ENCODE assay signal across 20 cellular contexts in genomic region chrX:66717926-66718325, GRCh38.
DNase-seq lines count a peak whose midpoint lies in the region; ATAC-seq, FAIRE-seq and TF ChIP-seq lines count a peak whose summit lies in the region.
"Had no signal": no experiment of that assay in that cellular context is flagged by ENCODE, and none has a peak within 500 bp of the region (broad histone marks: within the 10 kb centered on the region; RNA-seq: fewer than 3 reads in every experiment).

No MANE protein-coding gene starts in this region.

- H3K36me3 ChIP-seq in bronchial epithelial cell (ENCODE audit: control insufficient read depth, insufficient read depth, low read length) (no peaks in the 10 kb centered on the region), kidney (ENCODE audit: control insufficient read depth in 1 of 2, insufficient read depth in 2 of 2, low read length in 2 of 2) (no peaks in the 10 kb centered on the region)
- H3K36me3 ChIP-seq: BLaER1 had no signal

- TF ChIP-seq CTCF in bronchial epithelial cell (IDR thresholded peaks at IDR 0.05; ENCODE audit: insufficient read depth, low read length, severe bottlenecking) (no peak), foreskin fibroblast (IDR thresholded peaks at IDR 0.05; ENCODE audit: low read depth, low read length) (no peak), lower leg skin (IDR thresholded peaks at IDR 0.05) (no peak), kidney (IDR thresholded peaks at IDR 0.05; ENCODE audit: borderline replicate concordance, extremely low read depth, insufficient read depth) (no peak)

- WGBS in lower leg skin, 2 donors, result 58 to 71% methylated on average over 3 of the region's 3 CpGs

- no peaks in the 10 kb centered on the region for H3K4me1 ChIP-seq in kidney (ENCODE audit: control insufficient read depth in 1 of 2, insufficient read depth in 1 of 2, low read depth in 1 of 2, low read length in 2 of 2)
- H3K4me1 ChIP-seq: BLaER1 had no signal

- intact Hi-C loops in lower leg skin (cut with DNase I; ENCODE audit: low total_unique reads) (no loop called here), kidney (cut with DNase I) (no loop called here)
- intact Hi-C loops in activated naive CD4-positive, alpha-beta T cell treated with anti-CD3 and anti-CD28 coated beads for 36 hours (cut with micrococcal nuclease), result no loop called here

- H3K36me3 Mint-ChIP-seq in activated T-cell treated with anti-CD3 and anti-CD28 coated beads, Interleukin-2, amount 50 U/mL, for 72 hours (ENCODE audit: insufficient read depth in 2 of 2), result peaks cover 0 to 5% of the 10 kb centered on the region in 2 donors
- no peaks in the 10 kb centered on the region for H3K36me3 Mint-ChIP-seq in activated T-cell treated with anti-CD3 and anti-CD28 coated beads, Interleukin-2, amount 50 U/mL, for 24 hours (ENCODE audit: low read depth)
- H3K36me3 Mint-ChIP-seq in activated naive CD4-positive, alpha-beta T cell treated with anti-CD3 and anti-CD28 coated beads for 36 hours (ENCODE audit: low read depth), result no peaks in the 10 kb centered on the region

- no peak overlapping the region for H3K4me3 Mint-ChIP-seq in activated T-cell treated with anti-CD3 and anti-CD28 coated beads, Interleukin-2, amount 50 U/mL, for 72 hours
- no peak overlapping the region for H3K4me3 Mint-ChIP-seq in activated T-cell treated with anti-CD3 and anti-CD28 coated beads, Interleukin-2, amount 50 U/mL, for 24 hours
- H3K4me3 Mint-ChIP-seq in activated naive CD4-positive, alpha-beta T cell treated with anti-CD3 and anti-CD28 coated beads for 36 hours, result no peak overlapping the region
- H3K4me3 Mint-ChIP-seq: H9, IgD-negative memory B cell had no signal

- H3K4me3 ChIP-seq in bronchial epithelial cell (ENCODE audit: low read depth, low read length) (no peak overlapping the region), foreskin fibroblast (ENCODE audit: low read depth in 1 of 2, low read length in 2 of 2) (no peak overlapping the region), lower leg skin (ENCODE audit: low read depth, poor library complexity, severe bottlenecking) (no peak overlapping the region), kidney (ENCODE audit: low read length in 2 of 2) (no peak overlapping the region)
- H3K4me3 ChIP-seq: BLaER1, GM12878 had no signal

- H3K27me3 Mint-ChIP-seq in activated T-cell treated with anti-CD3 and anti-CD28 coated beads, Interleukin-2, amount 50 U/mL, for 72 hours (ENCODE audit: low read depth), result peaks cover 34% of the 10 kb centered on the region
- peaks cover 64% of the 10 kb centered on the region for H3K27me3 Mint-ChIP-seq in activated T-cell treated with anti-CD3 and anti-CD28 coated beads, Interleukin-2, amount 50 U/mL, for 24 hours
- peaks cover 7% of the 10 kb centered on the region for H3K27me3 Mint-ChIP-seq in activated naive CD4-positive, alpha-beta T cell treated with anti-CD3 and anti-CD28 coated beads for 36 hours (ENCODE audit: low read depth)

- no peak overlapping the region for H3K27ac ChIP-seq in kidney (ENCODE audit: low read depth in 2 of 2, low read length in 2 of 2)
- H3K27ac ChIP-seq: BLaER1, HL-60 had no signal

- ATAC-seq in activated T-cell treated with anti-CD3 and anti-CD28 coated beads, Interleukin-2, amount 50 U/mL, for 72 hours (replicated peaks in 1 of 2), result no peak
- ATAC-seq: GM12878 had no signal

- H3K9me3 Mint-ChIP-seq in activated T-cell treated with anti-CD3 and anti-CD28 coated beads, Interleukin-2, amount 50 U/mL, for 72 hours, result no peaks in the 10 kb centered on the region
- no peaks in the 10 kb centered on the region for H3K9me3 Mint-ChIP-seq in activated T-cell treated with anti-CD3 and anti-CD28 coated beads, Interleukin-2, amount 50 U/mL, for 24 hours
- H3K9me3 Mint-ChIP-seq in activated naive CD4-positive, alpha-beta T cell treated with anti-CD3 and anti-CD28 coated beads for 36 hours, result no peaks in the 10 kb centered on the region

- peaks cover 6% of the 10 kb centered on the region for H3K4me1 Mint-ChIP-seq in activated T-cell treated with anti-CD3 and anti-CD28 coated beads, Interleukin-2, amount 50 U/mL, for 72 hours (ENCODE audit: low read depth)
- peaks cover 2% of the 10 kb centered on the region for H3K4me1 Mint-ChIP-seq in activated T-cell treated with anti-CD3 and anti-CD28 coated beads, Interleukin-2, amount 50 U/mL, for 24 hours (ENCODE audit: low read depth)
- H3K4me1 Mint-ChIP-seq in activated naive CD4-positive, alpha-beta T cell treated with anti-CD3 and anti-CD28 coated beads for 36 hours (ENCODE audit: low read depth), result peaks cover 5% of the 10 kb centered on the region
- H3K4me1 Mint-ChIP-seq: H9, IgD-negative memory B cell had no signal

- TF ChIP-seq POLR2A in lower leg skin (IDR thresholded peaks at IDR 0.05), result no peak

- H3K9me3 ChIP-seq in kidney (ENCODE audit: control insufficient read depth in 1 of 2, low read length in 2 of 2), result no peaks in the 10 kb centered on the region

- H3K27me3 ChIP-seq in bronchial epithelial cell (ENCODE audit: control insufficient read depth, insufficient read depth, low read length), result no peaks in the 10 kb centered on the region

- FAIRE-seq in bronchial epithelial cell (lab: Jason Lieb, UNC), result no peak
- FAIRE-seq in kidney (lab: Jason Lieb, UNC), result no peak
- FAIRE-seq: GM12878, GM18507 had no signal

- no peak for DNase-seq in activated T-cell treated with anti-CD3 and anti-CD28 coated beads, Interleukin-2, amount 50 U/mL, for 72 hours
- no peak for DNase-seq in activated T-cell treated with anti-CD3 and anti-CD28 coated beads, Interleukin-2, amount 50 U/mL, for 24 hours
- DNase-seq in HT1080 (ENCODE audit: low read depth) (peak; percentile 69), bronchial epithelial cell (ENCODE audit: low read depth) (peak; percentile 7), foreskin fibroblast (peak; percentile 15 to 47), lower leg skin (ENCODE audit: low spot score in 2 of 2) (no peak), kidney (no peak)
- no peak for DNase-seq in activated naive CD4-positive, alpha-beta T cell treated with anti-CD3 and anti-CD28 coated beads for 36 hours
- DNase-seq: 8988T, AML-193, Calu3, DND-41, GOT3, H9, KG1 had no signal

- no peak overlapping the region for H3K9ac ChIP-seq in kidney (ENCODE audit: low read length in 2 of 2)
- H3K9ac ChIP-seq: BLaER1 had no signal

- CTCF ChIA-PET in activated naive CD4-positive, alpha-beta T cell treated with anti-CD3 and anti-CD28 coated beads for 36 hours (lab: Charles Lee), result interaction anchor here (2.0 kb wide), 1 partner anchor 11 kb away, joined by 9 read pairs; no protein-coding TSS in a partner anchor

- peak overlapping the region; percentile 85 for H3K27ac Mint-ChIP-seq in activated T-cell treated with anti-CD3 and anti-CD28 coated beads, Interleukin-2, amount 50 U/mL, for 72 hours
- H3K27ac Mint-ChIP-seq in activated T-cell treated with anti-CD3 and anti-CD28 coated beads, Interleukin-2, amount 50 U/mL, for 24 hours, result no peak overlapping the region
- H3K27ac Mint-ChIP-seq in activated naive CD4-positive, alpha-beta T cell treated with anti-CD3 and anti-CD28 coated beads for 36 hours, result no peak overlapping the region
- H3K27ac Mint-ChIP-seq: H9 had no signal

Comparison
In these comparisons a context has a peak if more than half of its experiments do, and no peak if none do; other contexts are left out.
1. DNase-seq: peak in HT1080 (single experiment), bronchial epithelial cell (single experiment) and foreskin fibroblast (2 of 2); none in activated T-cell treated with anti-CD3 and anti-CD28 coated beads, Interleukin-2, amount 50 U/mL, for 72 hours (0 of 2), activated T-cell treated with anti-CD3 and anti-CD28 coated beads, Interleukin-2, amount 50 U/mL, for 24 hours (single experiment), lower leg skin (0 of 2), activated naive CD4-positive, alpha-beta T cell treated with anti-CD3 and anti-CD28 coated beads for 36 hours (single experiment) and kidney (single experiment).